Comparison of ENCODE assay signal across 23 cellular contexts in genomic region chr9:83291196-83291595, GRCh38.
"Had no signal": no experiment of that assay in that cellular context is flagged by ENCODE, and none has a peak within 500 bp of the region (broad histone marks: within the 10 kb centered on the region; RNA-seq: fewer than 3 reads in every experiment).

No MANE protein-coding gene starts in this region.

- ATAC-seq: activated CD4-positive, CD25-positive, alpha-beta regulatory T cell treated with anti-CD3 and anti-CD28 coated beads, Interleukin-2, amount 50 U/mL, for 24 hours; activated CD8-positive, alpha-beta T cell treated with anti-CD3 and anti-CD28 coated beads for 36 hours; activated T-cell treated with anti-CD3 and anti-CD28 coated beads, Interleukin-2, amount 50 U/mL, for 72 hours had no signal

- DNase-seq: activated CD4-positive, alpha-beta T cell treated with anti-CD3 and anti-CD28 coated beads for 4 hours; activated CD8-positive, alpha-beta memory T cell treated with anti-CD3 and anti-CD28 coated beads, Interleukin-2, amount 50 U/mL, for 4 hours; activated CD8-positive, alpha-beta T cell treated with anti-CD3 and anti-CD28 coated beads for 36 hours; activated gamma-delta T cell treated with Interleukin-2 at 50 U/mL for 16 hours; activated naive CD4-positive, alpha-beta T cell treated with anti-CD3 and anti-CD28 coated beads, Interleukin-2, amount 10 ng/mL, durations not matched to agents 7 days and 5 days; activated naive CD8-positive, alpha-beta T cell treated with anti-CD3 and anti-CD28 coated beads for 36 hours; activated T-cell treated with anti-CD3 and anti-CD28 coated beads, Interleukin-2, amount 50 U/mL, for 72 hours; NCI-H1092 treated with DMSO at 0.1 percent for 48 hours; NCI-H1417 treated with DMSO at 0.1 percent for 48 hours; NCI-H187; NCI-H2107; NCI-H446; NCI-H524; NCI-H748 treated with DMSO at 0.1 percent for 48 hours; NK-92 treated with Interleukin-12 subunit alpha and Interleukin-12 subunit beta, amount 100 ng/mL, for 24 hours; OCI-M1; Peyer's patch; Right ventricle myocardium superior; SJCRH30; SK-N-SH; T-helper 1 cell; WERI-Rb-1 had no signal
